ENCODE assay signal across 11 cellular contexts in the genomic region with DNA sequence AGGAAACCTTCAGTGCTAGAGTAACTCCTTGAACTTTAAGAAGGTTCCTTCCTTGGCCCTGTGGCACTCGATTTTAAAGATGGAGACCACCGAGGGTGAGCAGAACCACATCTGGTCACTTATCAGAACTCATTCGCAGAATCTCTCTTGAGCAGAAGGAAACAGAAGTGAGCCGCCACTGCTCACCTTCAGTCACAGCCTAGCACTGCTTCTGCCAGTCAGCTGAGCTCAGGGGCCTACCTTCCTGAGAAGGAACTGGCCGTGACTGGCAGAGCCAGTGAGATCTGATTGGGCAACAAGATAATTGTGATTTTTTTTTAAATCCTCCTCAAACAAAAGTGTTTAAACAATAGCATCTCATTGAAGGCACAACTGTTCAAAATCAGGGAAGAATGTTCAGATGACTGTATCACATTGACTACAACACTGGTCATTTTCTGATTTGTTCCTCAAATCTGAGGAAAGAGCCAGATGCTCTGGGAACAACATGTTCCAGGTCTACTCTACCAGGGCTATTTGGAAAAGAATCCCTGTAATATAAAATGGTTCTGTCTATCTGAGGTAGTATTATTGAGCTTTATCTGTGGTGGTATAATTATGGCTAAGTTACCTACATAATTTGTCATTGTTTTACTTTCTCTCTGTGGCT. TPM values are rescaled to one million over a fixed set of nuclear protein-coding genes. Genes with fewer than 3 reads are reported as not detected.
A peak's percentile ranks its signal among the peaks of the same experiment; 100 is the strongest.
DNase-seq lines count a peak whose midpoint lies in the region; ATAC-seq, FAIRE-seq and TF ChIP-seq lines count a peak whose summit lies in the region.
"Had no signal": no experiment of that assay in that cellular context is flagged by ENCODE, and none has a peak within 500 bp of the region (broad histone marks: within the 10 kb centered on the region; RNA-seq: fewer than 3 reads in every experiment).

No MANE protein-coding gene starts in this region.

- no peaks in the 10 kb centered on the region for H3K36me3 ChIP-seq in esophagus muscularis mucosa
- H3K36me3 ChIP-seq in upper lobe of right lung = no peaks in the 10 kb centered on the region

- TF ChIP-seq EP300 in esophagus muscularis mucosa (IDR thresholded peaks at IDR 0.05) = no peak

- no peak overlapping the region for H3K4me3 Mint-ChIP-seq in stimulated activated effector memory CD8-positive, alpha-beta T cell treated with anti-CD3 and anti-CD28 coated beads, Interleukin-12 subunit alpha, Interleukin-12 subunit beta, amount 100 ng/mL, for 72 hours

- intact Hi-C loops in esophagus muscularis mucosa (cut with DNase I) = no loop called here
- intact Hi-C loops in upper lobe of right lung (cut with DNase I) = no loop called here

- H3K4me1 Mint-ChIP-seq in stimulated activated effector memory CD8-positive, alpha-beta T cell treated with anti-CD3 and anti-CD28 coated beads, Interleukin-12 subunit alpha, Interleukin-12 subunit beta, amount 100 ng/mL, for 72 hours = peaks cover 18% of the 10 kb centered on the region

- peak; percentile 40 for FAIRE-seq in GM12891 (lab: Jason Lieb, UNC)

- H3K4me1 ChIP-seq in esophagus muscularis mucosa = peaks cover 19 to 61% (median 58%) of the 10 kb centered on the region in 4 donors
- H3K4me1 ChIP-seq in upper lobe of right lung = peaks cover 17% of the 10 kb centered on the region

- no peak for ATAC-seq in stimulated activated effector memory CD8-positive, alpha-beta T cell treated with anti-CD3 and anti-CD28 coated beads, Interleukin-12 subunit alpha, Interleukin-12 subunit beta, amount 100 ng/mL, for 72 hours
- ATAC-seq in GM21390 (IDR thresholded peaks at IDR 0.05; ENCODE audit: unreplicated experiment) = no peak
- no peak for ATAC-seq in upper lobe of right lung

- H3K27ac Mint-ChIP-seq in stimulated activated effector memory CD8-positive, alpha-beta T cell treated with anti-CD3 and anti-CD28 coated beads, Interleukin-12 subunit alpha, Interleukin-12 subunit beta, amount 100 ng/mL, for 72 hours = no peak overlapping the region

- TF ChIP-seq POLR2A in GM12891 (IDR thresholded peaks at IDR 0.05; ENCODE audit: low read depth, low read length) = no peak
- no peak for TF ChIP-seq POLR2A in esophagus muscularis mucosa (IDR thresholded peaks at IDR 0.05; ENCODE audit: low read depth)

- no peaks in the 10 kb centered on the region for H3K36me3 Mint-ChIP-seq in stimulated activated effector memory CD8-positive, alpha-beta T cell treated with anti-CD3 and anti-CD28 coated beads, Interleukin-12 subunit alpha, Interleukin-12 subunit beta, amount 100 ng/mL, for 72 hours

- WGBS in esophagus muscularis mucosa = 70% methylated on average over 5 of the region's 5 CpGs

- TF ChIP-seq CTCF in esophagus muscularis mucosa (IDR thresholded peaks at IDR 0.05) (no peak), upper lobe of right lung (IDR thresholded peaks at IDR 0.05) (no peak)

- H3K4me3 ChIP-seq in esophagus muscularis mucosa (no peak overlapping the region), upper lobe of right lung (no peak overlapping the region)

- H3K9me3 ChIP-seq in esophagus muscularis mucosa (no peaks in the 10 kb centered on the region), upper lobe of right lung (no peaks in the 10 kb centered on the region)

- H3K9me3 Mint-ChIP-seq in stimulated activated effector memory CD8-positive, alpha-beta T cell treated with anti-CD3 and anti-CD28 coated beads, Interleukin-12 subunit alpha, Interleukin-12 subunit beta, amount 100 ng/mL, for 72 hours = no peaks in the 10 kb centered on the region

- DNase-seq in GM12891 (ENCODE audit: insufficient read length, low spot score) (no peak), esophagus muscularis mucosa (ENCODE audit: extremely low spot score) (no peak), upper lobe of right lung (no peak), NCI-H2196 treated with DMSO at 0.1 percent for 48 hours (lab: John Stamatoyannopoulos, UW; ENCODE audit: unreplicated experiment) (no peak)
- DNase-seq in activated CD4-positive, alpha-beta T cell treated with anti-CD3 and anti-CD28 coated beads for 4 hours = peak; percentile 13 to 17
- peak; percentile 15 to 18 for DNase-seq in stimulated activated CD4-positive, alpha-beta T cell treated with anti-CD3 and anti-CD28 coated beads, Interleukin-4, amount 100 ng/mL, for 4 hours
- no peak for DNase-seq in stimulated activated effector memory CD8-positive, alpha-beta T cell treated with anti-CD3 and anti-CD28 coated beads, Interleukin-12 subunit alpha, Interleukin-12 subunit beta, amount 100 ng/mL, for 72 hours (ENCODE audit: low spot score in 2 of 2)
- DNase-seq: hippocampal formation, SW 1271, trophoblast cell had no signal

- H3K27me3 ChIP-seq in esophagus muscularis mucosa = no peaks in the 10 kb centered on the region
- no peaks in the 10 kb centered on the region for H3K27me3 ChIP-seq in upper lobe of right lung

- H3K27ac ChIP-seq in esophagus muscularis mucosa (replicated peaks in 1 of 4) (peak overlapping the region; percentile 57 to 83 (median 73)), upper lobe of right lung (no peak overlapping the region)

TF ChIP-seq in GM12891, 5 proteins besides CTCF, POLR2A, EP300 and RAD21:
- TF ChIP-seq SPI1 (IDR thresholded peaks at IDR 0.05; ENCODE audit: low read depth, low read length) (no peak), POU2F2 (IDR thresholded peaks at IDR 0.05; ENCODE audit: low read depth, low read length) (no peak), POLR2AphosphoS5 (IDR thresholded peaks at IDR 0.05; ENCODE audit: low read depth, low read length) (no peak), TAF1 (IDR thresholded peaks at IDR 0.05; ENCODE audit: low read depth, low read length) (no peak), PAX5 (IDR thresholded peaks at IDR 0.05; ENCODE audit: insufficient read depth, low read length, severe bottlenecking) (no peak)

RNA-seq across cellular contexts. Expression of a gene that starts 2.7 kb away (rescaled TPM):
- polyA plus RNA-seq in GM12891 (2012; ENCODE audit: low read depth, missing spikeins) = 29.5 TPM
- total RNA-seq in esophagus muscularis mucosa = 100 to 1,000 TPM in 1 of 4 donors, 10 to 100 TPM in 3; 83.6 to 135 (median 90.8) TPM
- 92.4 TPM for total RNA-seq in upper lobe of right lung

Comparison
In these comparisons a context has a peak if more than half of its experiments do, and no peak if none do; other contexts are left out.
1. DNase-seq: peak in activated CD4-positive, alpha-beta T cell treated with anti-CD3 and anti-CD28 coated beads for 4 hours (2 of 2) and stimulated activated CD4-positive, alpha-beta T cell treated with anti-CD3 and anti-CD28 coated beads, Interleukin-4, amount 100 ng/mL, for 4 hours (2 of 2); none in GM12891 (single experiment), esophagus muscularis mucosa (single experiment), stimulated activated effector memory CD8-positive, alpha-beta T cell treated with anti-CD3 and anti-CD28 coated beads, Interleukin-12 subunit alpha, Interleukin-12 subunit beta, amount 100 ng/mL, for 72 hours (0 of 2), upper lobe of right lung (single experiment) and NCI-H2196 treated with DMSO at 0.1 percent for 48 hours (single experiment).